Comparison of ENCODE assay signal across 30 cellular contexts in genomic region chr16:1063728-1064127, GRCh38. TPM values are rescaled to one million over a fixed set of nuclear protein-coding genes. Genes with fewer than 3 reads are reported as not detected.
"Had no signal": no experiment of that assay in that cellular context is flagged by ENCODE, and none has a peak within 500 bp of the region (broad histone marks: within the 10 kb centered on the region; RNA-seq: fewer than 3 reads in every experiment).

No MANE protein-coding gene starts in this region.

- H3K36me3 Mint-ChIP-seq: memory B cell; natural killer cell treated with Interleukin-12 subunit alpha and Interleukin-12 subunit beta and Interleukin-15 and Interleukin-18, amount 100 ng/mL, for 72 hours had no signal

- H3K36me3 ChIP-seq: neural progenitor cell, prostate gland, right atrium auricular region, sigmoid colon, stomach, thyroid gland, vagina had no signal

- FAIRE-seq: colon, keratinocyte had no signal

- H3K9ac ChIP-seq: neural progenitor cell had no signal

- H3K27ac ChIP-seq: dorsolateral prefrontal cortex, epithelial cell of prostate, foreskin keratinocyte, neural progenitor cell, prostate gland, right atrium auricular region, sigmoid colon, stomach, thyroid gland, vagina had no signal

- ATAC-seq: esophagus mucosa; foreskin keratinocyte; left ventricle myocardium superior; mucosa of descending colon; natural killer cell treated with Interleukin-12 subunit alpha and Interleukin-12 subunit beta and Interleukin-15 and Interleukin-18, amount 100 ng/mL, for 72 hours; stimulated activated effector memory CD8-positive, alpha-beta T cell treated with anti-CD3 and anti-CD28 coated beads, Interleukin-12 subunit alpha, Interleukin-12 subunit beta, amount 100 ng/mL, for 72 hours had no signal

- H3K27ac Mint-ChIP-seq: memory B cell; naive B cell; natural killer cell treated with Interleukin-12 subunit alpha and Interleukin-12 subunit beta and Interleukin-15 and Interleukin-18, amount 100 ng/mL, for 72 hours; neural progenitor cell; stimulated activated effector memory CD8-positive, alpha-beta T cell treated with anti-CD3 and anti-CD28 coated beads, Interleukin-12 subunit alpha, Interleukin-12 subunit beta, amount 100 ng/mL, for 72 hours had no signal

- H2AFZ ChIP-seq: neural progenitor cell had no signal

- H3K9me3 ChIP-seq: mucosa of descending colon, prostate gland, right atrium auricular region, sigmoid colon, thyroid gland, vagina had no signal

- DNase-seq: dorsolateral prefrontal cortex; effector CD4-positive, alpha-beta T cell; foreskin keratinocyte; left ventricle myocardium superior; mucosa of descending colon; naive B cell; sigmoid colon; stimulated activated CD4-positive, alpha-beta T cell treated with anti-CD3 and anti-CD28 coated beads, Interleukin-2, amount 100 ng/mL, for 24 hours; stimulated activated CD4-positive, alpha-beta T cell treated with anti-CD3 and anti-CD28 coated beads, Interleukin-4, amount 100 ng/mL, for 24 hours; stimulated activated naive CD4-positive, alpha-beta T cell treated with Interleukin-2 at 50 U/mL for 16 hours; stomach; thyroid gland; trophoblast cell had no signal

- H3K4me3 ChIP-seq: dorsolateral prefrontal cortex, lung, mucosa of descending colon, neural progenitor cell, prostate gland, right atrium auricular region, sigmoid colon, stomach, thyroid gland, vagina had no signal

- H3K4me2 ChIP-seq: neural progenitor cell had no signal

- H3K27me3 ChIP-seq: neural progenitor cell, right atrium auricular region, vagina had no signal

- H3K4me3 Mint-ChIP-seq: memory B cell; naive B cell; natural killer cell treated with Interleukin-12 subunit alpha and Interleukin-12 subunit beta and Interleukin-15 and Interleukin-18, amount 100 ng/mL, for 72 hours; neural progenitor cell; stimulated activated effector memory CD8-positive, alpha-beta T cell treated with anti-CD3 and anti-CD28 coated beads, Interleukin-12 subunit alpha, Interleukin-12 subunit beta, amount 100 ng/mL, for 72 hours had no signal

- H3K4me1 ChIP-seq: foreskin keratinocyte, neural progenitor cell, prostate gland, right atrium auricular region, sigmoid colon, stomach, thyroid gland, vagina had no signal

- H3K4me1 Mint-ChIP-seq: memory B cell had no signal

RNA-seq across cellular contexts. Expression of gene SSTR5, which starts 8.8 kb away (rescaled TPM):
- total RNA-seq: esophagus mucosa; foreskin keratinocyte; mucosa of descending colon; natural killer cell treated with Interleukin-12 subunit alpha and Interleukin-12 subunit beta and Interleukin-15 and Interleukin-18, amount 100 ng/mL, for 72 hours; osteocyte; sigmoid colon; skeletal muscle tissue; stomach; subcutaneous adipose tissue; temporal lobe; thyroid gland had no signal
- polyA plus RNA-seq: foreskin keratinocyte, keratinocyte, lung had no signal

RNA-seq across cellular contexts. Expression of gene C1QTNF8, which starts 32.3 kb away (rescaled TPM):
- total RNA-seq: esophagus mucosa; foreskin keratinocyte; left ventricle myocardium superior; mucosa of descending colon; natural killer cell treated with Interleukin-12 subunit alpha and Interleukin-12 subunit beta and Interleukin-15 and Interleukin-18, amount 100 ng/mL, for 72 hours; osteocyte; right atrium auricular region; sigmoid colon; skeletal muscle tissue; stomach; subcutaneous adipose tissue; thyroid gland; ureter; vagina had no signal
- polyA plus RNA-seq: foreskin keratinocyte, keratinocyte, sigmoid colon, stomach had no signal
